In the genomic region with DNA sequence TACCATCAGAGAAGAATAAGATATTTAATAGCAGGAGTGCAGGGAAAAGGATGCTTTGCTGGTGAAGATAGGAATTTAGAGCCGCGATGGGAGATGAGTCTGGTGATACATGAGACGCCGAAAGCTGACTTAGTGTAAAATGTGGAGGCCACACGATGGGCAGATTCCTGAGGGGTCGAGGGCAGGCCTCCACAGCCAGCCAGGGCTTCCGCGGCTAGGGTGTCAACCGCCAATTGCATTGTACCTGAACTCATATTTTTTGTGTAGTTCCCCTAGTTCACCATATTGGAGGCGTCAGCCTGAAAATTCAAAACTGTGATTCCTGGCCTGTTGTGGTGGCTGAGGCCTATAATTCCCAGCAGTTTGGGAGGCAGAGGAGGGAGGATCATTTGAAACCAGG, we compare ENCODE assay signal across 19 cellular contexts. TPM values are rescaled to one million over a fixed set of nuclear protein-coding genes. Genes with fewer than 3 reads are reported as not detected.
DNase-seq lines count a peak whose midpoint lies in the region; ATAC-seq and TF ChIP-seq lines count a peak whose summit lies in the region.
"Had no signal": no experiment of that assay in that cellular context is flagged by ENCODE, and none has a peak within 500 bp of the region (broad histone marks: within the 10 kb centered on the region; RNA-seq: fewer than 3 reads in every experiment).

No MANE protein-coding gene starts in this region.

- no TSS peak for BruUV-seq in PC-9 (replicated peaks; lab: Mats Ljungman, UMichigan)

- H3K9me3 ChIP-seq in suprapubic skin = no peaks in the 10 kb centered on the region
- H3K9me3 ChIP-seq in PC-9 (ENCODE audit: insufficient read depth, low read depth) = no peaks in the 10 kb centered on the region

- no peak for ATAC-seq in memory B cell (ENCODE audit: low read depth)

- H3K4me2 ChIP-seq in PC-9 = no peak overlapping the region

- no peak overlapping the region for H3K4me3 Mint-ChIP-seq in activated CD4-positive, alpha-beta memory T cell treated with anti-CD3 and anti-CD28 coated beads, Interleukin-2, amount 10 ng/mL, durations not matched to agents 7 days and 5 days
- H3K4me3 Mint-ChIP-seq in memory B cell = no peak overlapping the region
- H3K4me3 Mint-ChIP-seq: CD4-positive, alpha-beta memory T cell had no signal

- no peaks in the 10 kb centered on the region for H3K79me2 ChIP-seq in PC-9 (ENCODE audit: low read depth)

- POLR2A ChIA-PET in activated CD4-positive, alpha-beta memory T cell treated with anti-CD3 and anti-CD28 coated beads, Interleukin-2, amount 10 ng/mL, durations not matched to agents 7 days and 5 days (lab: Charles Lee) = no interaction called here
- POLR2A ChIA-PET in PC-9 (lab: Charles Lee; ENCODE audit: unreplicated experiment) = no interaction called here

- CTCF ChIA-PET in activated CD4-positive, alpha-beta memory T cell treated with anti-CD3 and anti-CD28 coated beads, Interleukin-2, amount 10 ng/mL, durations not matched to agents 7 days and 5 days (lab: Charles Lee) = interaction anchor here (0.6 kb wide), 1 partner anchor 250 kb away, joined by 4 read pairs; no protein-coding TSS in a partner anchor
- CTCF ChIA-PET in PC-9 (lab: Charles Lee) = no interaction called here

- H4K20me1 ChIP-seq in PC-9 (ENCODE audit: insufficient read depth) = no peaks in the 10 kb centered on the region

- TF ChIP-seq CTCF in suprapubic skin (IDR thresholded peaks at IDR 0.05) = no peak
- TF ChIP-seq CTCF in PC-9 (conservative IDR thresholded peaks at IDR 0.05) = no peak

- H3K27ac ChIP-seq in suprapubic skin (no peak overlapping the region), PC-9 (no peak overlapping the region)

- no peak for TF ChIP-seq POLR2A in suprapubic skin (IDR thresholded peaks at IDR 0.05)

- no peaks in the 10 kb centered on the region for H3K9me2 ChIP-seq in PC-9 (ENCODE audit: insufficient read depth)

- peaks cover 56% of the 10 kb centered on the region for H3K4me1 Mint-ChIP-seq in activated CD4-positive, alpha-beta memory T cell treated with anti-CD3 and anti-CD28 coated beads, Interleukin-2, amount 10 ng/mL, durations not matched to agents 7 days and 5 days
- H3K4me1 Mint-ChIP-seq in memory B cell = peaks cover 11% of the 10 kb centered on the region

- H3K4me3 ChIP-seq in suprapubic skin (no peak overlapping the region), PC-9 (no peak overlapping the region)

- WGBS in suprapubic skin = 90% methylated on average over 10 of the region's 10 CpGs

- H3K4me1 ChIP-seq in suprapubic skin (peaks cover 12% of the 10 kb centered on the region), PC-9 (replicated peaks; ENCODE audit: insufficient read depth) (peaks cover 3% of the 10 kb centered on the region; the same call in 1 of the 2 replicates)

- TF ChIP-seq EP300 in suprapubic skin (IDR thresholded peaks at IDR 0.05) = no peak

- peaks cover 67% of the 10 kb centered on the region for H3K36me3 Mint-ChIP-seq in activated CD4-positive, alpha-beta memory T cell treated with anti-CD3 and anti-CD28 coated beads, Interleukin-2, amount 10 ng/mL, durations not matched to agents 7 days and 5 days (ENCODE audit: low read depth)
- H3K36me3 Mint-ChIP-seq in memory B cell = no peaks in the 10 kb centered on the region

- peaks cover 3% of the 10 kb centered on the region; the same call in 1 of the 2 replicates for H3F3A ChIP-seq in PC-9 (ENCODE audit: insufficient read depth, low read depth)

- H2AFZ ChIP-seq in PC-9 = no peak overlapping the region

- H3K36me3 ChIP-seq in suprapubic skin = no peaks in the 10 kb centered on the region
- no peaks in the 10 kb centered on the region for H3K36me3 ChIP-seq in PC-9 (ENCODE audit: low read depth)

- peak; percentile 14 for DNase-seq in activated effector memory CD4-positive, alpha-beta T cell treated with anti-CD3 and anti-CD28 coated beads, Interleukin-2, amount 50 U/mL, for 16 hours
- DNase-seq in activated effector memory CD4-positive, alpha-beta T cell treated with Interleukin-2 at 50 U/mL for 16 hours = no peak
- DNase-seq in activated CD4-positive, alpha-beta memory T cell treated with anti-CD3 and anti-CD28 coated beads, Interleukin-2, amount 10 ng/mL, durations not matched to agents 7 days and 5 days = no peak
- DNase-seq in memory B cell (ENCODE audit: low spot score in 2 of 2) = no peak
- peak; percentile 27 to 69 for DNase-seq in suprapubic skin (ENCODE audit: low spot score in 2 of 2)
- no peak for DNase-seq in NCI-H748 (lab: John Stamatoyannopoulos, UW; ENCODE audit: unreplicated experiment)
- no peak for DNase-seq in PC-9
- no peak for DNase-seq in foreskin melanocyte
- DNase-seq: Calu3; CD4-positive, alpha-beta memory T cell; DMS53; KBM-7; NCI-H1105; NCI-H2081; NCI-H446 treated with DMSO at 0.1 percent for 48 hours; NCI-H82; RPMI8226; SHP77 treated with DMSO at 0.1 percent for 48 hours had no signal

- intact Hi-C loops in PC-9 (cut with micrococcal nuclease; ENCODE audit: unreplicated experiment) = no loop called here

- peak overlapping the region; percentile 33 for H3K27ac Mint-ChIP-seq in activated CD4-positive, alpha-beta memory T cell treated with anti-CD3 and anti-CD28 coated beads, Interleukin-2, amount 10 ng/mL, durations not matched to agents 7 days and 5 days
- peak overlapping the region; percentile 22 for H3K27ac Mint-ChIP-seq in memory B cell

- no peaks in the 10 kb centered on the region for H3K9me3 Mint-ChIP-seq in activated CD4-positive, alpha-beta memory T cell treated with anti-CD3 and anti-CD28 coated beads, Interleukin-2, amount 10 ng/mL, durations not matched to agents 7 days and 5 days
- H3K9me3 Mint-ChIP-seq in memory B cell = no peaks in the 10 kb centered on the region
- H3K9me3 Mint-ChIP-seq: CD4-positive, alpha-beta memory T cell had no signal

- no peaks in the 10 kb centered on the region for H3K27me3 ChIP-seq in suprapubic skin
- H3K27me3 ChIP-seq in PC-9 (ENCODE audit: insufficient read depth, low read depth) = no peaks in the 10 kb centered on the region

- H3K27me3 Mint-ChIP-seq in activated CD4-positive, alpha-beta memory T cell treated with anti-CD3 and anti-CD28 coated beads, Interleukin-2, amount 10 ng/mL, durations not matched to agents 7 days and 5 days = no peaks in the 10 kb centered on the region
- H3K27me3 Mint-ChIP-seq in memory B cell = no peaks in the 10 kb centered on the region
- H3K27me3 Mint-ChIP-seq: CD4-positive, alpha-beta memory T cell had no signal

RNA-seq across cellular contexts. Expression of gene ETV7, which starts 8.5 kb away (rescaled TPM):
- 10 to 100 TPM; 20.7 to 21.9 TPM for total RNA-seq in activated CD4-positive, alpha-beta memory T cell treated with anti-CD3 and anti-CD28 coated beads, Interleukin-2, amount 10 ng/mL, durations not matched to agents 7 days and 5 days
- total RNA-seq in suprapubic skin (10 to 100 TPM in 2 of 4 donors, 1 to 10 TPM in 2; 5.9 to 13.0 (median 9.5) TPM), PC-9 (2021) (0.57 and 0.83 TPM in 2 replicates)

RNA-seq across cellular contexts. Expression of gene BNIP5, which starts 42.2 kb away (rescaled TPM):
- total RNA-seq in activated CD4-positive, alpha-beta memory T cell treated with anti-CD3 and anti-CD28 coated beads, Interleukin-2, amount 10 ng/mL, durations not matched to agents 7 days and 5 days = not detected
- total RNA-seq in suprapubic skin = under 1 TPM in 1 of 4 donors, not detected in 3; 0.11 TPM
- total RNA-seq in PC-9 (2021) = not detected in 2 replicates
- total RNA-seq: CD4-positive, alpha-beta memory T cell; H1 had no signal

Comparison
In these comparisons a context has a peak if more than half of its experiments do, and no peak if none do; other contexts are left out.
1. DNase-seq: peak in activated effector memory CD4-positive, alpha-beta T cell treated with anti-CD3 and anti-CD28 coated beads, Interleukin-2, amount 50 U/mL, for 16 hours (single experiment) and suprapubic skin (2 of 2); none in activated effector memory CD4-positive, alpha-beta T cell treated with Interleukin-2 at 50 U/mL for 16 hours (single experiment), activated CD4-positive, alpha-beta memory T cell treated with anti-CD3 and anti-CD28 coated beads, Interleukin-2, amount 10 ng/mL, durations not matched to agents 7 days and 5 days (single experiment), memory B cell (0 of 2), NCI-H748 (single experiment), PC-9 (0 of 2) and foreskin melanocyte (single experiment).